In the genomic region with DNA sequence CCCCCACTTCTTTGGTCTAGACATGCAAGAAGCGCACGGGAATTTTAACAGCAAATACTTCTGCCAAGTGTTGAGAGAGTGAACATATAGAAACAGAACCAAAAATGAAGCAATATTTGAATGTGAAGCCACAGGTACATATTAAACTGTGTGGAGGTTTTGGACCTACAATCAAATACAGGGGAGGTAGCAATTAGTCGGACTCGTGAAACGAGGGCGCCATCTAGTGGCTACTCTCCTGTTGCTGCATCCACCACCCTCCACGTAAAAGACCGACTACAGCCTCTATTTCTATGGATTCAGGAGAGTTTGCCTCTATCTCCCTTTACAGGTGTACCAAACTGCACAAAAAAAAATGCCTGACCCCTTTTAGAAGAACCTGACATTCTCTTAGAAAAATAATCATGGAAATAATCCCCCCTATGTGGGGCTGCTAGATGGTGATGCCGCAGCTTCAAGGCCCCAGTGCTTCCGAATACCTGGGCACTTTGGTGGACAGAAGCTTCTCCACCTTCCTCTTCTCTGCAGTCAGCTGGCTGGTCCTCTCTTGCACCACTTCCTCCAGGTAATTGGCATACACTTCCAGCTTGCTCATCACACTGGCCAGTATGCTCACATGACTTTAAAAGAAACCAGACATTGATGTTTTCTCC, we compare ENCODE assay signal across 8 cellular contexts. TPM values are rescaled to one million over a fixed set of nuclear protein-coding genes. Genes with fewer than 3 reads are reported as not detected.
DNase-seq lines count a peak whose midpoint lies in the region; ATAC-seq and TF ChIP-seq lines count a peak whose summit lies in the region.

No MANE protein-coding gene starts in this region.

- TF ChIP-seq CTCF in GM12872 (IDR thresholded peaks at IDR 0.05; ENCODE audit: insufficient read depth, low read depth, low read length): peak; percentile 91
- peak; percentile 90 for TF ChIP-seq CTCF in cardiac fibroblast (IDR thresholded peaks at IDR 0.05; ENCODE audit: low read depth, low read length)
- peak; percentile 81 for TF ChIP-seq CTCF in kidney epithelial cell (IDR thresholded peaks at IDR 0.05; ENCODE audit: insufficient read depth, low read length, poor library complexity, severe bottlenecking)

- ATAC-seq in HG02678 (IDR thresholded peaks at IDR 0.05; ENCODE audit: unreplicated experiment): peak; percentile 85

- DNase-seq in NCI-H187 (lab: John Stamatoyannopoulos, UW) (peak; percentile 3 to 17), cardiac fibroblast (ENCODE audit: low read depth in 2 of 2) (peak; percentile 80), kidney epithelial cell (ENCODE audit: low read depth) (peak; percentile 18), NCI-H226 (no peak)
- peak; percentile 52 to 61 (median 56) for DNase-seq in activated CD4-positive, CD25-positive, alpha-beta regulatory T cell (lab: John Stamatoyannopoulos, UW)
- peak; percentile 84 to 85 for DNase-seq in stimulated activated CD4-positive, alpha-beta T cell treated with anti-CD3 and anti-CD28 coated beads, Interleukin-2, amount 100 ng/mL, for 24 hours

- peaks cover 2% of the 10 kb centered on the region for H3K27me3 ChIP-seq in kidney epithelial cell (ENCODE audit: control insufficient read depth, insufficient read depth, low read length)

- H3K4me3 ChIP-seq in cardiac fibroblast (replicated peaks in 1 of 2; ENCODE audit: low read depth in 2 of 2, low read length in 2 of 2) (no peak overlapping the region), kidney epithelial cell (ENCODE audit: low read depth, low read length) (no peak overlapping the region)

- H3K36me3 ChIP-seq in kidney epithelial cell (ENCODE audit: control insufficient read depth, insufficient read depth, low read length): no peaks in the 10 kb centered on the region

RNA-seq across cellular contexts. Expression of a gene that starts 31.7 kb away (rescaled TPM):
- total RNA-seq in kidney epithelial cell: not detected in 2 replicates

RNA-seq across cellular contexts. Expression of a gene that starts 59.0 kb away (rescaled TPM):
- 0.55 and 1.5 TPM in 2 replicates for total RNA-seq in kidney epithelial cell
